Comparison of ENCODE assay signal across 33 cellular contexts in genomic region chr21:37039434-37040075, GRCh38. TPM values are rescaled to one million over a fixed set of nuclear protein-coding genes. Genes with fewer than 3 reads are reported as not detected.
"Had no signal": no experiment of that assay in that cellular context is flagged by ENCODE, and none has a peak within 500 bp of the region (broad histone marks: within the 10 kb centered on the region; RNA-seq: fewer than 3 reads in every experiment).

No MANE protein-coding gene starts in this region.

- H3K4me3 Mint-ChIP-seq: activated B cell treated with CpG ODN at 0.5 μM for 24 hours; activated CD4-positive, alpha-beta T cell treated with anti-CD3 and anti-CD28 coated beads, Interleukin-2, amount 10 ng/mL, durations not matched to agents 24 days and 14 days; activated CD8-positive, alpha-beta memory T cell treated with anti-CD3 and anti-CD28 coated beads, Interleukin-2, amount 10 ng/mL, durations not matched to agents 7 days and 5 days; activated naive CD8-positive, alpha-beta T cell treated with anti-CD3 and anti-CD28 coated beads, Interleukin-2, amount 50 U/mL, for 24 hours; activated T-cell treated with anti-CD3 and anti-CD28 coated beads, Interleukin-2, amount 50 U/mL, for 24 hours; activated T-helper 1 cell treated with anti-CD3 and anti-CD28 coated beads, Interleukin-12 subunit alpha, Interleukin-12 subunit beta, Interleukin-2, Interleukin-4 antibody, amounts not matched to agents 30 ng/mL and 10 ng/mL and 1 ng/mL, durations not matched to agents 14 hours and 24 hours and 36 hours; brain; central memory CD8-positive, alpha-beta T cell; T-helper 2 cell treated with Interferon-gamma antibody and Interleukin-4, amounts not matched to agents 5 μg/mL and 100 μg/mL, for 36 hours had no signal

- H3K27ac ChIP-seq: ascending aorta, SJSA1 had no signal

- H3K4me1 ChIP-seq: ascending aorta had no signal

- FAIRE-seq: RCC 7860 had no signal

- DNase-seq: activated B cell treated with CpG ODN at 0.5 μM for 24 hours; activated CD4-positive, alpha-beta T cell treated with anti-CD3 and anti-CD28 coated beads for 1 hour; activated CD4-positive, alpha-beta T cell treated with anti-CD3 and anti-CD28 coated beads, Interleukin-2, amount 10 ng/mL, durations not matched to agents 24 days and 14 days; activated CD4-positive, alpha-beta T cell treated with anti-CD3 and anti-CD28 coated beads, Interleukin-2, amount 50 U/mL, for 48 hours; activated CD8-positive, alpha-beta memory T cell treated with anti-CD3 and anti-CD28 coated beads, Interleukin-2, amount 10 ng/mL, durations not matched to agents 7 days and 5 days; activated effector memory CD4-positive, alpha-beta T cell treated with Interleukin-2 at 50 U/mL for 16 hours; activated naive CD4-positive, alpha-beta T cell; activated naive CD8-positive, alpha-beta T cell treated with anti-CD3 and anti-CD28 coated beads, Interleukin-2, amount 50 U/mL, for 24 hours; activated T-cell treated with anti-CD3 and anti-CD28 coated beads, Interleukin-2, amount 50 U/mL, for 24 hours; amniotic stem cell; MG63; MV-4-11; NCI-H1092 treated with DMSO at 0.1 percent for 48 hours; NCI-H1417 treated with DMSO at 0.1 percent for 48 hours; NCI-H1694; NCI-H2029; NCI-H2107; NCI-H2171 treated with DMSO at 0.1 percent for 48 hours; NCI-H226; NCI-H510A; NCI-H69; NK-92 treated with Interleukin-12 subunit alpha and Interleukin-12 subunit beta, amount 100 ng/mL, for 24 hours; SW 1271 had no signal

- H3K36me3 ChIP-seq: ascending aorta, MG63, SJSA1 had no signal

- H3K36me3 Mint-ChIP-seq: activated CD8-positive, alpha-beta memory T cell treated with anti-CD3 and anti-CD28 coated beads, Interleukin-2, amount 10 ng/mL, durations not matched to agents 7 days and 5 days; activated naive CD4-positive, alpha-beta T cell treated with anti-CD3 and anti-CD28 coated beads, Interleukin-2, amount 50 U/mL, for 72 hours; brain had no signal

- H3K27ac Mint-ChIP-seq: activated B cell treated with CpG ODN at 0.5 μM for 24 hours; activated CD4-positive, alpha-beta T cell treated with anti-CD3 and anti-CD28 coated beads, Interleukin-2, amount 10 ng/mL, durations not matched to agents 24 days and 14 days; activated CD8-positive, alpha-beta memory T cell treated with anti-CD3 and anti-CD28 coated beads, Interleukin-2, amount 10 ng/mL, durations not matched to agents 7 days and 5 days; activated naive CD4-positive, alpha-beta T cell treated with anti-CD3 and anti-CD28 coated beads, Interleukin-2, amount 50 U/mL, for 72 hours; activated naive CD8-positive, alpha-beta T cell treated with anti-CD3 and anti-CD28 coated beads, Interleukin-2, amount 50 U/mL, for 24 hours; activated T-cell treated with anti-CD3 and anti-CD28 coated beads, Interleukin-2, amount 50 U/mL, for 24 hours; activated T-helper 1 cell treated with anti-CD3 and anti-CD28 coated beads, Interleukin-12 subunit alpha, Interleukin-12 subunit beta, Interleukin-2, Interleukin-4 antibody, amounts not matched to agents 30 ng/mL and 10 ng/mL and 1 ng/mL, durations not matched to agents 14 hours and 24 hours and 36 hours; brain; T-helper 2 cell treated with Interferon-gamma antibody and Interleukin-4, amounts not matched to agents 5 μg/mL and 100 μg/mL, for 36 hours had no signal

- ATAC-seq: activated CD8-positive, alpha-beta memory T cell treated with anti-CD3 and anti-CD28 coated beads, Interleukin-2, amount 10 ng/mL, durations not matched to agents 7 days and 5 days; activated naive CD4-positive, alpha-beta T cell treated with anti-CD3 and anti-CD28 coated beads, Interleukin-2, amount 50 U/mL, for 72 hours; activated naive CD8-positive, alpha-beta T cell treated with anti-CD3 and anti-CD28 coated beads, Interleukin-2, amount 50 U/mL, for 24 hours; SK-N-SH treated with all-trans-retinoic acid at 6 μM for 48 hours had no signal

- H3K4me1 Mint-ChIP-seq: activated CD4-positive, alpha-beta T cell treated with anti-CD3 and anti-CD28 coated beads, Interleukin-2, amount 10 ng/mL, durations not matched to agents 24 days and 14 days; activated naive CD8-positive, alpha-beta T cell treated with anti-CD3 and anti-CD28 coated beads, Interleukin-2, amount 50 U/mL, for 24 hours had no signal

- H3K27me3 Mint-ChIP-seq: activated B cell treated with CpG ODN at 0.5 μM for 24 hours; activated T-cell treated with anti-CD3 and anti-CD28 coated beads, Interleukin-2, amount 50 U/mL, for 24 hours; brain; central memory CD8-positive, alpha-beta T cell had no signal

- H3K9me3 Mint-ChIP-seq: activated B cell treated with CpG ODN at 0.5 μM for 24 hours; activated CD4-positive, alpha-beta T cell treated with anti-CD3 and anti-CD28 coated beads, Interleukin-2, amount 10 ng/mL, durations not matched to agents 24 days and 14 days; activated naive CD4-positive, alpha-beta T cell treated with anti-CD3 and anti-CD28 coated beads, Interleukin-2, amount 50 U/mL, for 72 hours; activated naive CD8-positive, alpha-beta T cell treated with anti-CD3 and anti-CD28 coated beads, Interleukin-2, amount 50 U/mL, for 24 hours; activated T-cell treated with anti-CD3 and anti-CD28 coated beads, Interleukin-2, amount 50 U/mL, for 24 hours; activated T-helper 1 cell treated with anti-CD3 and anti-CD28 coated beads, Interleukin-12 subunit alpha, Interleukin-12 subunit beta, Interleukin-2, Interleukin-4 antibody, amounts not matched to agents 30 ng/mL and 10 ng/mL and 1 ng/mL, durations not matched to agents 14 hours and 24 hours and 36 hours; brain; central memory CD8-positive, alpha-beta T cell; T-helper 2 cell treated with Interferon-gamma antibody and Interleukin-4, amounts not matched to agents 5 μg/mL and 100 μg/mL, for 36 hours had no signal

- H3K4me3 ChIP-seq: ascending aorta, MG63, SJSA1 had no signal

- H3K9me3 ChIP-seq: ascending aorta, MG63, SJSA1 had no signal

- H3K27me3 ChIP-seq: ascending aorta, MG63, SJSA1 had no signal

RNA-seq across cellular contexts. Expression of gene RIPPLY3, which starts 33.1 kb away (rescaled TPM):
- total RNA-seq: activated B cell treated with CpG ODN at 0.5 μM for 24 hours; ascending aorta; T-helper 1 cell treated with Interleukin-12 subunit alpha and Interleukin-12 subunit beta and Interleukin-4 antibody, amounts not matched to agents 30 ng/mL and 1 ng/mL, for 36 hours had no signal
